Comparison of ENCODE assay signal across 1 cellular context in genomic region chr10:69742928-69743602, GRCh38.
TF ChIP-seq lines count a peak whose summit lies in the region.

No MANE protein-coding gene starts in this region.

TF ChIP-seq in H1, 55 proteins besides CTCF, POLR2A, EP300 and RAD21 (continued from another document):
- TF ChIP-seq CHD7 (IDR thresholded peaks at IDR 0.05; ENCODE audit: insufficient replicate concordance, low read length) (no peak), USF2 (IDR thresholded peaks at IDR 0.05; ENCODE audit: low read length) (no peak)
TF ChIP-seq in H1: peak in this region for 0.
